ENCODE assay signal across 1 cellular context in genomic region chr5:148794729-148795590, GRCh38.
TF ChIP-seq lines count a peak whose summit lies in the region.

No MANE protein-coding gene starts in this region.

TF ChIP-seq in GM12878, 131 proteins besides CTCF, POLR2A, EP300 and RAD21 (continued from another document):
- TF ChIP-seq NKRF (conservative IDR thresholded peaks at IDR 0.05) (no peak), GABPA (IDR thresholded peaks at IDR 0.05; ENCODE audit: low read depth) (no peak), BCL11A (IDR thresholded peaks at IDR 0.05; ENCODE audit: low read depth, low read length) (no peak), REST (IDR thresholded peaks at IDR 0.05; ENCODE audit: low read depth, low read length) (no peak), CEBPZ (IDR thresholded peaks at IDR 0.05; ENCODE audit: low read depth, low read length) (no peak), BCL3 (IDR thresholded peaks at IDR 0.05; ENCODE audit: borderline replicate concordance, insufficient read depth, low read depth, low read length, poor library complexity, severe bottlenecking) (no peak), ESRRA (IDR thresholded peaks at IDR 0.05; ENCODE audit: low read length) (no peak), STAT1 (conservative IDR thresholded peaks at IDR 0.05) (no peak)
- TF ChIP-seq, protein P1, sequence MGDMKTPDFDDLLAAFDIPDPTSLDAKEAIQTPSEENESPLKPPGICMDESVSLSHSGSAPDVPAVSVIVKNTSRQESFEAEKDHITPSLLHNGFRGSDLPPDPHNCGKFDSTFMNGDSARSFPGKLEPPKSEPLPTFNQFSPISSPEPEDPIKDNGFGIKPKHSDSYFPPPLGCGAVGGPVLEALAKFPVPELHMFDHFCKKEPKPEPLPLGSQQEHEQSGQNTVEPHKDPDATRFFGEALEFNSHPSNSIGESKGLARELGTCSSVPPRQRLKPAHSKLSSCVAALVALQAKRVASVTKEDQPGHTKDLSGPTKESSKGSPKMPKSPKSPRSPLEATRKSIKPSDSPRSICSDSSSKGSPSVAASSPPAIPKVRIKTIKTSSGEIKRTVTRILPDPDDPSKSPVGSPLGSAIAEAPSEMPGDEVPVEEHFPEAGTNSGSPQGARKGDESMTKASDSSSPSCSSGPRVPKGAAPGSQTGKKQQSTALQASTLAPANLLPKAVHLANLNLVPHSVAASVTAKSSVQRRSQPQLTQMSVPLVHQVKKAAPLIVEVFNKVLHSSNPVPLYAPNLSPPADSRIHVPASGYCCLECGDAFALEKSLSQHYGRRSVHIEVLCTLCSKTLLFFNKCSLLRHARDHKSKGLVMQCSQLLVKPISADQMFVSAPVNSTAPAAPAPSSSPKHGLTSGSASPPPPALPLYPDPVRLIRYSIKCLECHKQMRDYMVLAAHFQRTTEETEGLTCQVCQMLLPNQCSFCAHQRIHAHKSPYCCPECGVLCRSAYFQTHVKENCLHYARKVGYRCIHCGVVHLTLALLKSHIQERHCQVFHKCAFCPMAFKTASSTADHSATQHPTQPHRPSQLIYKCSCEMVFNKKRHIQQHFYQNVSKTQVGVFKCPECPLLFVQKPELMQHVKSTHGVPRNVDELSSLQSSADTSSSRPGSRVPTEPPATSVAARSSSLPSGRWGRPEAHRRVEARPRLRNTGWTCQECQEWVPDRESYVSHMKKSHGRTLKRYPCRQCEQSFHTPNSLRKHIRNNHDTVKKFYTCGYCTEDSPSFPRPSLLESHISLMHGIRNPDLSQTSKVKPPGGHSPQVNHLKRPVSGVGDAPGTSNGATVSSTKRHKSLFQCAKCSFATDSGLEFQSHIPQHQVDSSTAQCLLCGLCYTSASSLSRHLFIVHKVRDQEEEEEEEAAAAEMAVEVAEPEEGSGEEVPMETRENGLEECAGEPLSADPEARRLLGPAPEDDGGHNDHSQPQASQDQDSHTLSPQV (IDR thresholded peaks at IDR 0.05), result no peak
